In genomic region chr1:96482615-96483014, GRCh38 we compare ENCODE assay signal across 26 cellular contexts.
A peak's percentile ranks its signal among the peaks of the same experiment; 100 is the strongest.
DNase-seq lines count a peak whose midpoint lies in the region; ATAC-seq and TF ChIP-seq lines count a peak whose summit lies in the region.
"Had no signal": no experiment of that assay in that cellular context is flagged by ENCODE, and none has a peak within 500 bp of the region (broad histone marks: within the 10 kb centered on the region; RNA-seq: fewer than 3 reads in every experiment).

No MANE protein-coding gene starts in this region.

- H3K4me2 ChIP-seq in GM23338: peak overlapping the region; percentile 39
- H3K4me2 ChIP-seq in hepatocyte: peak overlapping the region; percentile 59

- no peaks in the 10 kb centered on the region for H3K9me2 ChIP-seq in GM23338 (ENCODE audit: insufficient read depth)
- no peaks in the 10 kb centered on the region for H3K9me2 ChIP-seq in hepatocyte (replicated peaks; ENCODE audit: insufficient read depth)

- CTCF ChIA-PET in activated CD8-positive, alpha-beta memory T cell treated with anti-CD3 and anti-CD28 coated beads, Interleukin-2, amount 10 ng/mL, durations not matched to agents 7 days and 5 days (lab: Charles Lee): no interaction called here

- peaks cover 32% of the 10 kb centered on the region for H3K27me3 Mint-ChIP-seq in GM23338 (ENCODE audit: insufficient read depth, low read depth, poor library complexity)
- H3K27me3 Mint-ChIP-seq in brain: peaks cover 3% of the 10 kb centered on the region
- H3K27me3 Mint-ChIP-seq in activated CD8-positive, alpha-beta memory T cell treated with anti-CD3 and anti-CD28 coated beads, Interleukin-2, amount 10 ng/mL, durations not matched to agents 7 days and 5 days: no peaks in the 10 kb centered on the region
- H3K27me3 Mint-ChIP-seq in type B pancreatic cell: peaks cover 3% of the 10 kb centered on the region
- H3K27me3 Mint-ChIP-seq: CD4-positive, CD25-positive, alpha-beta regulatory T cell; stimulated activated naive CD8-positive, alpha-beta T cell treated with anti-CD3 and anti-CD28 coated beads, Interleukin-15, Interleukin-2, amounts not matched to agents 100 ng/mL and 50 ng/mL, for 24 hours had no signal

- peaks cover 4% of the 10 kb centered on the region; the same call in 1 of the 2 replicates for H4K20me1 ChIP-seq in GM23338 (replicated peaks; ENCODE audit: insufficient read depth)
- H4K20me1 ChIP-seq in hepatocyte (ENCODE audit: insufficient read depth, poor library complexity, severe bottlenecking): no peaks in the 10 kb centered on the region

- H3K4me3 ChIP-seq in GM23338: peak overlapping the region; percentile 16
- no peak overlapping the region for H3K4me3 ChIP-seq in hepatocyte
- peak overlapping the region; percentile 33 for H3K4me3 ChIP-seq in neuron (ENCODE audit: low read length)

- TF ChIP-seq CTCF in GM23338 (conservative IDR thresholded peaks at IDR 0.05; ENCODE audit: low read depth in 2 of 2) (no peak), brain (conservative IDR thresholded peaks at IDR 0.05) (no peak), hepatocyte (IDR thresholded peaks at IDR 0.05; ENCODE audit: poor library complexity) (no peak), type B pancreatic cell (conservative IDR thresholded peaks at IDR 0.05) (no peak)

- peaks cover 65% of the 10 kb centered on the region for H3K27me3 ChIP-seq in GM23338 (ENCODE audit: insufficient read depth)
- no peaks in the 10 kb centered on the region for H3K27me3 ChIP-seq in hepatocyte
- H3K27me3 ChIP-seq in neuron (ENCODE audit: insufficient read depth, low read length): no peaks in the 10 kb centered on the region
- H3K27me3 ChIP-seq: brain microvascular endothelial cell, esophagus squamous epithelium, Peyer's patch, tibial nerve had no signal

- H2AFZ ChIP-seq in GM23338 (no peak overlapping the region), hepatocyte (peak overlapping the region; percentile 19), neuron (ENCODE audit: low read depth, low read length) (peak overlapping the region; percentile 81)

- H3K36me3 ChIP-seq in GM23338 (ENCODE audit: insufficient read depth) (no peaks in the 10 kb centered on the region), hepatocyte (replicated peaks; ENCODE audit: insufficient read depth, low read depth) (no peaks in the 10 kb centered on the region), neuron (ENCODE audit: insufficient read depth, low read length) (no peaks in the 10 kb centered on the region)
- H3K36me3 ChIP-seq: brain microvascular endothelial cell, esophagus squamous epithelium, Peyer's patch, tibial nerve had no signal

- DNase-seq in GM23338 (ENCODE audit: low spot score): peak; percentile 56
- DNase-seq in hepatocyte (ENCODE audit: low spot score): no peak
- DNase-seq in activated CD8-positive, alpha-beta memory T cell treated with anti-CD3 and anti-CD28 coated beads, Interleukin-2, amount 10 ng/mL, durations not matched to agents 7 days and 5 days: no peak
- DNase-seq in type B pancreatic cell (ENCODE audit: extremely low spot score, unreplicated experiment): no peak
- DNase-seq in NCI-H1436 (lab: John Stamatoyannopoulos, UW): no peak
- DNase-seq: 8988T; activated CD4-positive, alpha-beta memory T cell treated with anti-CD3 and anti-CD28 coated beads for 36 hours; activated effector memory CD4-positive, alpha-beta T cell treated with anti-CD3 and anti-CD28 coated beads, Interleukin-2, amount 50 U/mL, for 16 hours; activated T-cell treated with anti-CD3 and anti-CD28 coated beads for 4 hours; brain microvascular endothelial cell; CD4-positive, CD25-positive, alpha-beta regulatory T cell; effector memory CD4-positive, alpha-beta T cell; EL; esophagus squamous epithelium; left colon; naive thymus-derived CD8-positive, alpha-beta T cell; NCI-H1105 treated with DMSO at 0.1 percent for 48 hours; NCI-H2081 treated with DMSO at 0.1 percent for 48 hours; NCI-H510A; Peyer's patch had no signal

- H3K27ac ChIP-seq in GM23338 (ENCODE audit: low read depth) (no peak overlapping the region), hepatocyte (no peak overlapping the region)
- H3K27ac ChIP-seq: brain microvascular endothelial cell, tibial nerve had no signal

- H3K27ac Mint-ChIP-seq in GM23338 (no peak overlapping the region), brain (peak overlapping the region in 3 of 5 experiments; percentile 23 to 69 (median 39)), type B pancreatic cell (no peak overlapping the region)
- no peak overlapping the region for H3K27ac Mint-ChIP-seq in activated CD8-positive, alpha-beta memory T cell treated with anti-CD3 and anti-CD28 coated beads, Interleukin-2, amount 10 ng/mL, durations not matched to agents 7 days and 5 days
- H3K27ac Mint-ChIP-seq: activated CD4-positive, alpha-beta memory T cell treated with anti-CD3 and anti-CD28 coated beads for 36 hours; CD4-positive, CD25-positive, alpha-beta regulatory T cell; naive thymus-derived CD8-positive, alpha-beta T cell; stimulated activated naive CD8-positive, alpha-beta T cell treated with anti-CD3 and anti-CD28 coated beads, Interleukin-15, Interleukin-2, amounts not matched to agents 100 ng/mL and 50 ng/mL, for 24 hours had no signal

- H3K79me2 ChIP-seq in GM23338 (replicated peaks; ENCODE audit: insufficient read depth) (no peaks in the 10 kb centered on the region), hepatocyte (no peaks in the 10 kb centered on the region)

- H3K36me3 Mint-ChIP-seq in GM23338 (ENCODE audit: low read depth) (no peaks in the 10 kb centered on the region), brain (no peaks in the 10 kb centered on the region), type B pancreatic cell (peaks cover 4% of the 10 kb centered on the region)
- H3K36me3 Mint-ChIP-seq in activated CD8-positive, alpha-beta memory T cell treated with anti-CD3 and anti-CD28 coated beads, Interleukin-2, amount 10 ng/mL, durations not matched to agents 7 days and 5 days: no peaks in the 10 kb centered on the region
- H3K36me3 Mint-ChIP-seq: activated CD4-positive, alpha-beta memory T cell treated with anti-CD3 and anti-CD28 coated beads for 36 hours; CD4-positive, CD25-positive, alpha-beta regulatory T cell; naive thymus-derived CD8-positive, alpha-beta T cell had no signal

- peak; percentile 85 for ATAC-seq in GM23338
- ATAC-seq in activated CD8-positive, alpha-beta memory T cell treated with anti-CD3 and anti-CD28 coated beads, Interleukin-2, amount 10 ng/mL, durations not matched to agents 7 days and 5 days: no peak
- ATAC-seq in GM18909 (IDR thresholded peaks at IDR 0.05; ENCODE audit: poor library complexity, unreplicated experiment): no peak
- ATAC-seq: left colon; naive thymus-derived CD8-positive, alpha-beta T cell; sciatic nerve had no signal

- H3K9me3 Mint-ChIP-seq in GM23338 (no peaks in the 10 kb centered on the region), brain (peaks cover 0 to 4% (median 0%) of the 10 kb centered on the region in 5 experiments), type B pancreatic cell (no peaks in the 10 kb centered on the region)
- H3K9me3 Mint-ChIP-seq in activated CD8-positive, alpha-beta memory T cell treated with anti-CD3 and anti-CD28 coated beads, Interleukin-2, amount 10 ng/mL, durations not matched to agents 7 days and 5 days (ENCODE audit: low read depth): no peaks in the 10 kb centered on the region
- H3K9me3 Mint-ChIP-seq: activated CD4-positive, alpha-beta memory T cell treated with anti-CD3 and anti-CD28 coated beads for 36 hours had no signal

- WGBS in hepatocyte (ENCODE audit: low lambda C conversion rate, missing lambda C conversion rate): 17% methylated on average over 4 of the region's 4 CpGs

- H3F3A ChIP-seq in GM23338 (replicated peaks; ENCODE audit: low read depth): no peaks in the 10 kb centered on the region

- peaks cover 23% of the 10 kb centered on the region; the same call in 2 of the 3 replicates for H3K4me1 Mint-ChIP-seq in GM23338
- peaks cover 50% of the 10 kb centered on the region for H3K4me1 Mint-ChIP-seq in brain
- no peaks in the 10 kb centered on the region for H3K4me1 Mint-ChIP-seq in activated CD8-positive, alpha-beta memory T cell treated with anti-CD3 and anti-CD28 coated beads, Interleukin-2, amount 10 ng/mL, durations not matched to agents 7 days and 5 days
- H3K4me1 Mint-ChIP-seq in type B pancreatic cell (ENCODE audit: unreplicated experiment): peaks cover 7% of the 10 kb centered on the region
- H3K4me1 Mint-ChIP-seq: CD4-positive, CD25-positive, alpha-beta regulatory T cell; naive thymus-derived CD8-positive, alpha-beta T cell had no signal

- H3K4me1 ChIP-seq in GM23338 (ENCODE audit: insufficient read depth) (peaks cover 20% of the 10 kb centered on the region), hepatocyte (ENCODE audit: insufficient read depth) (no peaks in the 10 kb centered on the region), neuron (ENCODE audit: insufficient read depth, low read length) (peaks cover 24% of the 10 kb centered on the region)
- H3K4me1 ChIP-seq: Peyer's patch had no signal

- H3K4me3 Mint-ChIP-seq in GM23338 (peak overlapping the region; percentile 3; the same call in 1 of the 3 replicates), brain (peak overlapping the region in 4 of 5 experiments; percentile 36 to 76 (median 55)), type B pancreatic cell (no peak overlapping the region)
- no peak overlapping the region for H3K4me3 Mint-ChIP-seq in activated CD8-positive, alpha-beta memory T cell treated with anti-CD3 and anti-CD28 coated beads, Interleukin-2, amount 10 ng/mL, durations not matched to agents 7 days and 5 days
- H3K4me3 Mint-ChIP-seq: activated CD4-positive, alpha-beta memory T cell treated with anti-CD3 and anti-CD28 coated beads for 36 hours; CD4-positive, CD25-positive, alpha-beta regulatory T cell; naive thymus-derived CD8-positive, alpha-beta T cell; stimulated activated naive CD8-positive, alpha-beta T cell treated with anti-CD3 and anti-CD28 coated beads, Interleukin-15, Interleukin-2, amounts not matched to agents 100 ng/mL and 50 ng/mL, for 24 hours had no signal

- no peaks in the 10 kb centered on the region for H3K9me3 ChIP-seq in hepatocyte (ENCODE audit: low read depth)
- no peaks in the 10 kb centered on the region for H3K9me3 ChIP-seq in neuron (ENCODE audit: low read length)
- H3K9me3 ChIP-seq: esophagus squamous epithelium, Peyer's patch, tibial nerve had no signal

TF ChIP-seq in GM23338, 12 proteins besides CTCF, POLR2A, EP300 and RAD21 (continues in another document):
- TF ChIP-seq ETS1 (IDR thresholded peaks at IDR 0.05) (no peak), EZH2 (IDR thresholded peaks at IDR 0.05; ENCODE audit: low read depth, unreplicated experiment) (no peak)

Comparison
In these comparisons a context has a peak if more than half of its experiments do, and no peak if none do; other contexts are left out.
1. H3K27ac Mint-ChIP-seq: peak in brain (3 of 5); none in GM23338 (single experiment), activated CD8-positive, alpha-beta memory T cell treated with anti-CD3 and anti-CD28 coated beads, Interleukin-2, amount 10 ng/mL, durations not matched to agents 7 days and 5 days (single experiment) and type B pancreatic cell (single experiment).
2. H3K4me3 Mint-ChIP-seq: peak in GM23338 (single experiment) and brain (4 of 5); none in activated CD8-positive, alpha-beta memory T cell treated with anti-CD3 and anti-CD28 coated beads, Interleukin-2, amount 10 ng/mL, durations not matched to agents 7 days and 5 days (single experiment) and type B pancreatic cell (single experiment).